ENCODE assay signal across 19 cellular contexts in the genomic region with DNA sequence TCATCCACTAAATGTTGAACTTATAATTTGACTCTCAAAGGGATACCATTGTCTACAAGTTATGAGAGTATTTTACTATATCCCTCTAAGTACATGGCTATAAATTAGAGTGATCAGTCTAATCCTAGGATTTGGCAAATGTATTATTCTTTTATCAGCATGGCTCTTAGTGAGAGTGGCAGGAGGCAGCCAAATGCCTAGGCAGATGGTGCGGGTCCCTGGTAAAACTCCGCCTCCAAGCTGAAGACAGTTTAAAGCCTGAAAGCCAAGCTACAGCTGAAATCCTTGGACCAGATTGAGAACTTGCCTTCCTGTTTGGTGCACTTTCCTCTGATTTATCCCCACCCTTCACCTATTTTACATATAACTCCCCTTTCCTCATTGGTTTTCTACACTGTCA.
DNase-seq lines count a peak whose midpoint lies in the region; ATAC-seq and TF ChIP-seq lines count a peak whose summit lies in the region.
"Had no signal": no experiment of that assay in that cellular context is flagged by ENCODE, and none has a peak within 500 bp of the region (broad histone marks: within the 10 kb centered on the region; RNA-seq: fewer than 3 reads in every experiment).

No MANE protein-coding gene starts in this region.

- no peak overlapping the region for H3K4me3 ChIP-seq in PC-9
- H3K4me3 ChIP-seq: A549, BLaER1, SK-N-MC had no signal

- intact Hi-C loops in left colon (cut with DNase I, micrococcal nuclease) (no loop called here), PC-9 (cut with micrococcal nuclease; ENCODE audit: unreplicated experiment) (no loop called here)

- H2AFZ ChIP-seq in PC-9: no peak overlapping the region

- no peaks in the 10 kb centered on the region for H4K20me1 ChIP-seq in PC-9 (ENCODE audit: insufficient read depth)
- H4K20me1 ChIP-seq: BLaER1 had no signal

- no peaks in the 10 kb centered on the region for H3K36me3 ChIP-seq in PC-9 (ENCODE audit: low read depth)
- H3K36me3 ChIP-seq: BLaER1 had no signal

- CTCF ChIA-PET in PC-9 (lab: Charles Lee): no interaction called here

- no peaks in the 10 kb centered on the region for H3K9me3 ChIP-seq in PC-9 (ENCODE audit: insufficient read depth, low read depth)
- H3K9me3 ChIP-seq: A549, BLaER1 had no signal

- no peaks in the 10 kb centered on the region for H3F3A ChIP-seq in PC-9 (ENCODE audit: insufficient read depth, low read depth)

- H3K4me2 ChIP-seq in PC-9: no peak overlapping the region
- H3K4me2 ChIP-seq: A549, BLaER1, KMS-11 had no signal

- no TSS peak for BruUV-seq in PC-9 (replicated peaks; lab: Mats Ljungman, UMichigan)

- H3K9me2 ChIP-seq in PC-9 (ENCODE audit: insufficient read depth): no peaks in the 10 kb centered on the region

- POLR2A ChIA-PET in PC-9 (lab: Charles Lee; ENCODE audit: unreplicated experiment): no interaction called here

- no peaks in the 10 kb centered on the region for H3K79me2 ChIP-seq in PC-9 (ENCODE audit: low read depth)

- ATAC-seq in left colon: no peak
- ATAC-seq: A549, T-cell had no signal

- DNase-seq in D341Med (ENCODE audit: low spot score) (peak; percentile 77), NCI-H1694 (lab: John Stamatoyannopoulos, UW) (peak; percentile 48), NCI-H524 treated with DMSO at 0.1 percent for 48 hours (lab: John Stamatoyannopoulos, UW) (peak; percentile 98), cerebellum (ENCODE audit: low spot score) (peak; percentile 45), NCI-H187 (lab: John Stamatoyannopoulos, UW) (no peak), left colon (no peak), PC-9 (no peak)
- DNase-seq: CD4-positive, alpha-beta memory T cell; DMS79; NCI-H2029; NCI-H2227 treated with DMSO at 0.1 percent for 48 hours; NCI-H526; OCI-M1; SHP77; T-cell had no signal

- H3K27me3 ChIP-seq in PC-9 (ENCODE audit: insufficient read depth, low read depth): no peaks in the 10 kb centered on the region
- H3K27me3 ChIP-seq: BLaER1 had no signal

- H3K27ac ChIP-seq in PC-9: no peak overlapping the region
- H3K27ac ChIP-seq: A549, BLaER1, KMS-11, SK-N-MC had no signal

- H3K4me1 ChIP-seq in PC-9 (replicated peaks; ENCODE audit: insufficient read depth): no peaks in the 10 kb centered on the region
- H3K4me1 ChIP-seq: A549, BLaER1 had no signal

- TF ChIP-seq CTCF in PC-9 (conservative IDR thresholded peaks at IDR 0.05): no peak

Comparison
In these comparisons a context has a peak if more than half of its experiments do, and no peak if none do; other contexts are left out.
1. DNase-seq: peak in D341Med (single experiment), NCI-H1694 (single experiment), NCI-H524 treated with DMSO at 0.1 percent for 48 hours (single experiment) and cerebellum (single experiment); none in NCI-H187 (0 of 2), left colon (0 of 2) and PC-9 (0 of 2).